ENCODE assay signal across 40 cellular contexts in genomic region chr7:124057872-124058271, GRCh38. TPM values are rescaled to one million over a fixed set of nuclear protein-coding genes. Genes with fewer than 3 reads are reported as not detected.
"Had no signal": no experiment of that assay in that cellular context is flagged by ENCODE, and none has a peak within 500 bp of the region (broad histone marks: within the 10 kb centered on the region; RNA-seq: fewer than 3 reads in every experiment).

No MANE protein-coding gene starts in this region.

- H3K27ac Mint-ChIP-seq: activated CD4-positive, alpha-beta memory T cell treated with anti-CD3 and anti-CD28 coated beads, Interleukin-2, amount 10 ng/mL, durations not matched to agents 7 days and 5 days; activated CD4-positive, alpha-beta T cell treated with anti-CD3 and anti-CD28 coated beads for 36 hours; activated CD4-positive, alpha-beta T cell treated with anti-CD3 and anti-CD28 coated beads, Interleukin-2, amount 10 ng/mL, durations not matched to agents 7 days and 5 days; activated CD8-positive, alpha-beta memory T cell treated with anti-CD3 and anti-CD28 coated beads, Interleukin-2, amount 10 ng/mL, durations not matched to agents 7 days and 5 days; activated CD8-positive, alpha-beta T cell treated with anti-CD3 and anti-CD28 coated beads, Interleukin-2, amount 10 ng/mL, durations not matched to agents 7 days and 5 days; activated naive CD4-positive, alpha-beta T cell treated with anti-CD3 and anti-CD28 coated beads, Interleukin-2, amount 10 ng/mL, durations not matched to agents 7 days and 5 days; activated naive CD4-positive, alpha-beta T cell treated with anti-CD3 and anti-CD28 coated beads, Interleukin-2, amount 50 U/mL, for 24 hours; activated naive CD8-positive, alpha-beta T cell; activated naive CD8-positive, alpha-beta T cell treated with anti-CD3 and anti-CD28 coated beads, Interleukin-2, amount 10 ng/mL, durations not matched to agents 7 days and 5 days; activated naive CD8-positive, alpha-beta T cell treated with anti-CD3 and anti-CD28 coated beads, Interleukin-2, amount 50 U/mL, for 24 hours; activated T-cell treated with anti-CD3 and anti-CD28 coated beads, Interleukin-2, amount 50 U/mL, for 24 hours; activated T-helper 2 cell treated with anti-CD3 and anti-CD28 coated beads, Interferon-gamma antibody, Interleukin-2, Interleukin-4, amounts not matched to agents 10 μg/mL and 5 μg/mL and 100 μg/mL, durations not matched to agents 14 hours and 24 hours and 36 hours; brain; T-helper 1 cell treated with Interleukin-12 subunit alpha and Interleukin-12 subunit beta and Interleukin-4 antibody, amounts not matched to agents 30 μg/mL and 1 μg/mL, for 36 hours; T-helper 2 cell treated with Interferon-gamma antibody and Interleukin-4, amounts not matched to agents 5 μg/mL and 100 μg/mL, for 36 hours; WTC11 had no signal

- ATAC-seq: activated CD4-positive, alpha-beta T cell treated with anti-CD3 and anti-CD28 coated beads for 36 hours; activated CD4-positive, CD25-positive, alpha-beta regulatory T cell treated with anti-CD3 and anti-CD28 coated beads, Interleukin-2, amount 50 U/mL, for 24 hours; activated CD8-positive, alpha-beta memory T cell treated with anti-CD3 and anti-CD28 coated beads, Interleukin-2, amount 10 ng/mL, durations not matched to agents 7 days and 5 days; activated CD8-positive, alpha-beta T cell treated with anti-CD3 and anti-CD28 coated beads, Interleukin-2, amount 10 ng/mL, durations not matched to agents 7 days and 5 days; activated naive CD8-positive, alpha-beta T cell treated with anti-CD3 and anti-CD28 coated beads, Interleukin-2, amount 50 U/mL, for 24 hours; WTC11 had no signal

- H3K4me3 Mint-ChIP-seq: activated CD4-positive, alpha-beta memory T cell treated with anti-CD3 and anti-CD28 coated beads, Interleukin-2, amount 10 ng/mL, durations not matched to agents 7 days and 5 days; activated CD4-positive, alpha-beta T cell treated with anti-CD3 and anti-CD28 coated beads for 36 hours; activated CD4-positive, alpha-beta T cell treated with anti-CD3 and anti-CD28 coated beads, Interleukin-2, amount 10 ng/mL, durations not matched to agents 7 days and 5 days; activated CD8-positive, alpha-beta memory T cell treated with anti-CD3 and anti-CD28 coated beads, Interleukin-2, amount 10 ng/mL, durations not matched to agents 7 days and 5 days; activated CD8-positive, alpha-beta T cell treated with anti-CD3 and anti-CD28 coated beads, Interleukin-2, amount 10 ng/mL, durations not matched to agents 7 days and 5 days; activated naive CD4-positive, alpha-beta T cell treated with anti-CD3 and anti-CD28 coated beads, Interleukin-2, amount 10 ng/mL, durations not matched to agents 7 days and 5 days; activated naive CD4-positive, alpha-beta T cell treated with anti-CD3 and anti-CD28 coated beads, Interleukin-2, amount 50 U/mL, for 24 hours; activated naive CD8-positive, alpha-beta T cell; activated naive CD8-positive, alpha-beta T cell treated with anti-CD3 and anti-CD28 coated beads, Interleukin-2, amount 10 ng/mL, durations not matched to agents 7 days and 5 days; activated naive CD8-positive, alpha-beta T cell treated with anti-CD3 and anti-CD28 coated beads, Interleukin-2, amount 50 U/mL, for 24 hours; activated T-cell treated with anti-CD3 and anti-CD28 coated beads, Interleukin-2, amount 50 U/mL, for 24 hours; brain; central memory CD8-positive, alpha-beta T cell; T-helper 1 cell treated with Interleukin-12 subunit alpha and Interleukin-12 subunit beta and Interleukin-4 antibody, amounts not matched to agents 30 μg/mL and 1 μg/mL, for 36 hours; T-helper 2 cell treated with Interferon-gamma antibody and Interleukin-4, amounts not matched to agents 5 μg/mL and 100 μg/mL, for 36 hours; WTC11 had no signal

- H3K4me1 ChIP-seq: ascending aorta had no signal

- H3K27me3 ChIP-seq: ascending aorta, cardiac muscle cell had no signal

- H3K36me3 ChIP-seq: ascending aorta, cardiac muscle cell, WERI-Rb-1 had no signal

- H3K36me3 Mint-ChIP-seq: activated CD8-positive, alpha-beta memory T cell treated with anti-CD3 and anti-CD28 coated beads, Interleukin-2, amount 10 ng/mL, durations not matched to agents 7 days and 5 days; activated naive CD4-positive, alpha-beta T cell treated with anti-CD3 and anti-CD28 coated beads, Interleukin-2, amount 10 ng/mL, durations not matched to agents 7 days and 5 days; activated naive CD4-positive, alpha-beta T cell treated with anti-CD3 and anti-CD28 coated beads, Interleukin-2, amount 50 U/mL, for 24 hours; activated naive CD8-positive, alpha-beta T cell; activated naive CD8-positive, alpha-beta T cell treated with anti-CD3 and anti-CD28 coated beads, Interleukin-2, amount 10 ng/mL, durations not matched to agents 7 days and 5 days; brain; WTC11 had no signal

- H3K27ac ChIP-seq: ascending aorta, cardiac muscle cell, WERI-Rb-1 had no signal

- DNase-seq: activated CD4-positive, alpha-beta memory T cell treated with anti-CD3 and anti-CD28 coated beads, Interleukin-2, amount 10 ng/mL, durations not matched to agents 7 days and 5 days; activated CD4-positive, alpha-beta T cell treated with anti-CD3 and anti-CD28 coated beads for 1 hour; activated CD4-positive, alpha-beta T cell treated with anti-CD3 and anti-CD28 coated beads for 36 hours; activated CD4-positive, alpha-beta T cell treated with anti-CD3 and anti-CD28 coated beads for 48 hours; activated CD4-positive, alpha-beta T cell treated with anti-CD3 and anti-CD28 coated beads, Interleukin-2, amount 10 ng/mL, durations not matched to agents 7 days and 5 days; activated CD4-positive, alpha-beta T cell treated with anti-CD3 and anti-CD28 coated beads, Interleukin-2, amount 50 U/mL, for 48 hours; activated CD4-positive, CD25-positive, alpha-beta regulatory T cell; activated CD8-positive, alpha-beta memory T cell treated with anti-CD3 and anti-CD28 coated beads for 24 hours; activated CD8-positive, alpha-beta memory T cell treated with anti-CD3 and anti-CD28 coated beads, Interleukin-2, amount 10 ng/mL, durations not matched to agents 7 days and 5 days; activated CD8-positive, alpha-beta memory T cell treated with anti-CD3 and anti-CD28 coated beads, Interleukin-2, amount 50 U/mL, for 48 hours; activated CD8-positive, alpha-beta T cell treated with anti-CD3 and anti-CD28 coated beads, Interleukin-2, amount 10 ng/mL, durations not matched to agents 7 days and 5 days; activated effector memory CD4-positive, alpha-beta T cell treated with Interleukin-2 at 50 U/mL for 16 hours; activated gamma-delta T cell; activated naive CD4-positive, alpha-beta T cell treated with anti-CD3 and anti-CD28 coated beads, Interleukin-2, amount 10 ng/mL, durations not matched to agents 7 days and 5 days; activated naive CD4-positive, alpha-beta T cell treated with Interleukin-2 at 50 U/mL for 16 hours; activated naive CD8-positive, alpha-beta T cell treated with anti-CD3 and anti-CD28 coated beads, Interleukin-2, amount 10 ng/mL, durations not matched to agents 7 days and 5 days; activated naive CD8-positive, alpha-beta T cell treated with anti-CD3 and anti-CD28 coated beads, Interleukin-2, amount 50 U/mL, for 24 hours; activated T-cell treated with anti-CD3 and anti-CD28 coated beads, Interleukin-2, amount 50 U/mL, for 24 hours; activated T-cell treated with anti-CD3 and anti-CD28 coated beads, Interleukin-2, amount 50 U/mL, for 48 hours; amygdala; anterior cingulate cortex; caudate nucleus; cerebellar nuclear complex; T-helper 1 cell; T-helper 2 cell; T-helper 9 cell; WERI-Rb-1 had no signal

- H3K9me3 ChIP-seq: ascending aorta had no signal

- H3K4me3 ChIP-seq: ascending aorta, cardiac muscle cell had no signal

- H3K4me1 Mint-ChIP-seq: activated CD4-positive, alpha-beta memory T cell treated with anti-CD3 and anti-CD28 coated beads, Interleukin-2, amount 10 ng/mL, durations not matched to agents 7 days and 5 days; activated CD4-positive, alpha-beta T cell treated with anti-CD3 and anti-CD28 coated beads for 36 hours; activated CD4-positive, alpha-beta T cell treated with anti-CD3 and anti-CD28 coated beads, Interleukin-2, amount 10 ng/mL, durations not matched to agents 7 days and 5 days; activated CD8-positive, alpha-beta memory T cell treated with anti-CD3 and anti-CD28 coated beads, Interleukin-2, amount 10 ng/mL, durations not matched to agents 7 days and 5 days; activated naive CD4-positive, alpha-beta T cell treated with anti-CD3 and anti-CD28 coated beads, Interleukin-2, amount 10 ng/mL, durations not matched to agents 7 days and 5 days; activated naive CD4-positive, alpha-beta T cell treated with anti-CD3 and anti-CD28 coated beads, Interleukin-2, amount 50 U/mL, for 24 hours; activated naive CD8-positive, alpha-beta T cell treated with anti-CD3 and anti-CD28 coated beads, Interleukin-2, amount 10 ng/mL, durations not matched to agents 7 days and 5 days; activated naive CD8-positive, alpha-beta T cell treated with anti-CD3 and anti-CD28 coated beads, Interleukin-2, amount 50 U/mL, for 24 hours; central memory CD8-positive, alpha-beta T cell; WTC11 had no signal

- H3K27me3 Mint-ChIP-seq: activated CD4-positive, alpha-beta memory T cell treated with anti-CD3 and anti-CD28 coated beads, Interleukin-2, amount 10 ng/mL, durations not matched to agents 7 days and 5 days; activated CD4-positive, alpha-beta T cell treated with anti-CD3 and anti-CD28 coated beads for 36 hours; activated CD4-positive, alpha-beta T cell treated with anti-CD3 and anti-CD28 coated beads, Interleukin-2, amount 10 ng/mL, durations not matched to agents 7 days and 5 days; activated CD8-positive, alpha-beta memory T cell treated with anti-CD3 and anti-CD28 coated beads, Interleukin-2, amount 10 ng/mL, durations not matched to agents 7 days and 5 days; activated naive CD4-positive, alpha-beta T cell treated with anti-CD3 and anti-CD28 coated beads, Interleukin-2, amount 10 ng/mL, durations not matched to agents 7 days and 5 days; activated naive CD8-positive, alpha-beta T cell; activated naive CD8-positive, alpha-beta T cell treated with anti-CD3 and anti-CD28 coated beads, Interleukin-2, amount 10 ng/mL, durations not matched to agents 7 days and 5 days; activated naive CD8-positive, alpha-beta T cell treated with anti-CD3 and anti-CD28 coated beads, Interleukin-2, amount 50 U/mL, for 24 hours; activated T-cell treated with anti-CD3 and anti-CD28 coated beads, Interleukin-2, amount 50 U/mL, for 24 hours; brain; central memory CD8-positive, alpha-beta T cell had no signal

- H3K9me3 Mint-ChIP-seq: activated CD4-positive, alpha-beta memory T cell treated with anti-CD3 and anti-CD28 coated beads, Interleukin-2, amount 10 ng/mL, durations not matched to agents 7 days and 5 days; activated CD4-positive, alpha-beta T cell treated with anti-CD3 and anti-CD28 coated beads, Interleukin-2, amount 10 ng/mL, durations not matched to agents 7 days and 5 days; activated naive CD4-positive, alpha-beta T cell treated with anti-CD3 and anti-CD28 coated beads, Interleukin-2, amount 10 ng/mL, durations not matched to agents 7 days and 5 days; activated naive CD4-positive, alpha-beta T cell treated with anti-CD3 and anti-CD28 coated beads, Interleukin-2, amount 50 U/mL, for 24 hours; activated naive CD8-positive, alpha-beta T cell treated with anti-CD3 and anti-CD28 coated beads, Interleukin-2, amount 10 ng/mL, durations not matched to agents 7 days and 5 days; activated naive CD8-positive, alpha-beta T cell treated with anti-CD3 and anti-CD28 coated beads, Interleukin-2, amount 50 U/mL, for 24 hours; activated T-cell treated with anti-CD3 and anti-CD28 coated beads, Interleukin-2, amount 50 U/mL, for 24 hours; activated T-helper 2 cell treated with anti-CD3 and anti-CD28 coated beads, Interferon-gamma antibody, Interleukin-2, Interleukin-4, amounts not matched to agents 10 μg/mL and 5 μg/mL and 100 μg/mL, durations not matched to agents 14 hours and 24 hours and 36 hours; brain; central memory CD8-positive, alpha-beta T cell; T-helper 1 cell treated with Interleukin-12 subunit alpha and Interleukin-12 subunit beta and Interleukin-4 antibody, amounts not matched to agents 30 μg/mL and 1 μg/mL, for 36 hours; T-helper 2 cell treated with Interferon-gamma antibody and Interleukin-4, amounts not matched to agents 5 μg/mL and 100 μg/mL, for 36 hours; WTC11 had no signal

RNA-seq across cellular contexts. Expression of gene TMEM229A, which starts 25.0 kb away (rescaled TPM):
- total RNA-seq: activated CD4-positive, alpha-beta memory T cell treated with anti-CD3 and anti-CD28 coated beads, Interleukin-2, amount 10 ng/mL, durations not matched to agents 7 days and 5 days; activated CD4-positive, alpha-beta T cell treated with anti-CD3 and anti-CD28 coated beads for 36 hours; activated CD4-positive, alpha-beta T cell treated with anti-CD3 and anti-CD28 coated beads, Interleukin-2, amount 10 ng/mL, durations not matched to agents 7 days and 5 days; activated CD8-positive, alpha-beta memory T cell treated with anti-CD3 and anti-CD28 coated beads, Interleukin-2, amount 10 ng/mL, durations not matched to agents 7 days and 5 days; activated CD8-positive, alpha-beta T cell treated with anti-CD3 and anti-CD28 coated beads, Interleukin-2, amount 10 ng/mL, durations not matched to agents 7 days and 5 days; activated naive CD8-positive, alpha-beta T cell treated with anti-CD3 and anti-CD28 coated beads, Interleukin-2, amount 10 ng/mL, durations not matched to agents 7 days and 5 days; activated T-helper 2 cell treated with anti-CD3 and anti-CD28 coated beads, Interferon-gamma antibody, Interleukin-2, Interleukin-4, amounts not matched to agents 10 μg/mL and 5 μg/mL and 100 μg/mL, durations not matched to agents 14 hours and 24 hours and 36 hours; ascending aorta; bronchial epithelial cell; chondrocyte had no signal
